ENCODE assay signal across 13 cellular contexts in genomic region chr7:135102372-135102771, GRCh38. TPM values are rescaled to one million over a fixed set of nuclear protein-coding genes. Genes with fewer than 3 reads are reported as not detected.
DNase-seq lines count a peak whose midpoint lies in the region; ATAC-seq and TF ChIP-seq lines count a peak whose summit lies in the region.
"Had no signal": no experiment of that assay in that cellular context is flagged by ENCODE, and none has a peak within 500 bp of the region (broad histone marks: within the 10 kb centered on the region; RNA-seq: fewer than 3 reads in every experiment).

No MANE protein-coding gene starts in this region.

- no peak for TF ChIP-seq CTCF in Peyer's patch (IDR thresholded peaks at IDR 0.05)

- no peaks in the 10 kb centered on the region for H3K27me3 ChIP-seq in Peyer's patch
- H3K27me3 ChIP-seq: transverse colon had no signal

- H3K9me3 ChIP-seq in Peyer's patch = no peaks in the 10 kb centered on the region
- H3K9me3 ChIP-seq: transverse colon had no signal

- H3K27ac Mint-ChIP-seq in activated T-cell treated with anti-CD3 and anti-CD28 coated beads, Interleukin-2, amount 50 U/mL, for 72 hours = no peak overlapping the region
- H3K27ac Mint-ChIP-seq: activated naive CD4-positive, alpha-beta T cell treated with anti-CD3 and anti-CD28 coated beads, Interleukin-2, amount 50 U/mL, for 24 hours had no signal

- no peak for DNase-seq in activated T-cell treated with anti-CD3 and anti-CD28 coated beads, Interleukin-2, amount 50 U/mL, for 72 hours
- DNase-seq in activated T-cell treated with anti-CD3 and anti-CD28 coated beads for 4 hours (no peak), kidney tubule cell (ENCODE audit: low spot score) (peak; percentile 36), HK-2 (ENCODE audit: unreplicated experiment) (no peak), Peyer's patch (no peak), DMS53 treated with DMSO at 0.1 percent for 48 hours (lab: John Stamatoyannopoulos, UW; ENCODE audit: unreplicated experiment) (no peak)
- DNase-seq: activated CD4-positive, alpha-beta T cell treated with anti-CD3 and anti-CD28 coated beads for 48 hours; COR-L47; NCI-H2081; transverse colon had no signal

- H3K4me3 ChIP-seq in Peyer's patch = no peak overlapping the region
- H3K4me3 ChIP-seq: transverse colon had no signal

- no peak overlapping the region for H3K4me3 Mint-ChIP-seq in activated T-cell treated with anti-CD3 and anti-CD28 coated beads, Interleukin-2, amount 50 U/mL, for 72 hours
- H3K4me3 Mint-ChIP-seq: activated naive CD4-positive, alpha-beta T cell treated with anti-CD3 and anti-CD28 coated beads, Interleukin-2, amount 50 U/mL, for 24 hours had no signal

- H3K9me3 Mint-ChIP-seq in activated T-cell treated with anti-CD3 and anti-CD28 coated beads, Interleukin-2, amount 50 U/mL, for 72 hours = peaks cover 0 to 2% of the 10 kb centered on the region in 2 donors
- H3K9me3 Mint-ChIP-seq: activated naive CD4-positive, alpha-beta T cell treated with anti-CD3 and anti-CD28 coated beads, Interleukin-2, amount 50 U/mL, for 24 hours had no signal

- H3K27me3 Mint-ChIP-seq in activated T-cell treated with anti-CD3 and anti-CD28 coated beads, Interleukin-2, amount 50 U/mL, for 72 hours (ENCODE audit: low read depth) = no peaks in the 10 kb centered on the region
- H3K27me3 Mint-ChIP-seq: activated naive CD4-positive, alpha-beta T cell treated with anti-CD3 and anti-CD28 coated beads, Interleukin-2, amount 50 U/mL, for 24 hours had no signal

- H3K36me3 Mint-ChIP-seq in activated T-cell treated with anti-CD3 and anti-CD28 coated beads, Interleukin-2, amount 50 U/mL, for 72 hours (ENCODE audit: insufficient read depth in 2 of 2) = peaks cover under 1% of the 10 kb centered on the region in 2 donors
- H3K36me3 Mint-ChIP-seq: activated naive CD4-positive, alpha-beta T cell treated with anti-CD3 and anti-CD28 coated beads, Interleukin-2, amount 50 U/mL, for 24 hours had no signal

- H3K27ac ChIP-seq in Peyer's patch = no peak overlapping the region
- H3K27ac ChIP-seq: transverse colon had no signal

- no peaks in the 10 kb centered on the region for H3K36me3 ChIP-seq in Peyer's patch
- H3K36me3 ChIP-seq: transverse colon had no signal

- H3K4me1 Mint-ChIP-seq in activated T-cell treated with anti-CD3 and anti-CD28 coated beads, Interleukin-2, amount 50 U/mL, for 72 hours (ENCODE audit: low read depth) = peaks cover 9% of the 10 kb centered on the region
- H3K4me1 Mint-ChIP-seq: activated naive CD4-positive, alpha-beta T cell treated with anti-CD3 and anti-CD28 coated beads, Interleukin-2, amount 50 U/mL, for 24 hours had no signal

- peak; percentile 76 to 88 for ATAC-seq in activated T-cell treated with anti-CD3 and anti-CD28 coated beads, Interleukin-2, amount 50 U/mL, for 72 hours (replicated peaks in 1 of 2)
- ATAC-seq in GM21447 (IDR thresholded peaks at IDR 0.05; ENCODE audit: unreplicated experiment) (peak; percentile 94), HG03060 (IDR thresholded peaks at IDR 0.05; ENCODE audit: low read depth, unreplicated experiment) (peak; percentile 84)

- no peaks in the 10 kb centered on the region for H3K4me1 ChIP-seq in Peyer's patch
- H3K4me1 ChIP-seq: transverse colon had no signal

- TF ChIP-seq POLR2A in Peyer's patch (IDR thresholded peaks at IDR 0.05) = no peak

RNA-seq across cellular contexts. Expression of gene TMEM140, which starts 45.5 kb away (rescaled TPM):
- total RNA-seq in activated T-cell treated with anti-CD3 and anti-CD28 coated beads, Interleukin-2, amount 50 U/mL, for 72 hours = 10 to 100 TPM; 26.4 to 37.0 TPM
- 10 to 100 TPM; 33.4 to 39.6 (median 36.5) TPM for total RNA-seq in Peyer's patch
